ENCODE assay signal across 1 cellular context in genomic region chr6:28002181-28002580, GRCh38.
TF ChIP-seq lines count a peak whose summit lies in the region.

No MANE protein-coding gene starts in this region.

TF ChIP-seq in H1, 55 proteins besides CTCF, POLR2A, EP300 and RAD21:
- TF ChIP-seq SRF (IDR thresholded peaks at IDR 0.05; ENCODE audit: low read depth, low read length): no peak
- TF ChIP-seq SP4 (IDR thresholded peaks at IDR 0.05; ENCODE audit: low read length): no peak
- TF ChIP-seq NANOG (IDR thresholded peaks at IDR 0.05; ENCODE audit: insufficient read depth, low read depth, low read length, poor library complexity, severe bottlenecking): no peak
- no peak for TF ChIP-seq SIN3A (conservative IDR thresholded peaks at IDR 0.05 in 1 of 2, IDR thresholded peaks at IDR 0.05 in 1 of 2; ENCODE audit: low read depth in 1 of 2, low read length in 2 of 2)
TF ChIP-seq in H1: peak in this region for 0.
